ENCODE assay signal across 1 cellular context in the genomic region with DNA sequence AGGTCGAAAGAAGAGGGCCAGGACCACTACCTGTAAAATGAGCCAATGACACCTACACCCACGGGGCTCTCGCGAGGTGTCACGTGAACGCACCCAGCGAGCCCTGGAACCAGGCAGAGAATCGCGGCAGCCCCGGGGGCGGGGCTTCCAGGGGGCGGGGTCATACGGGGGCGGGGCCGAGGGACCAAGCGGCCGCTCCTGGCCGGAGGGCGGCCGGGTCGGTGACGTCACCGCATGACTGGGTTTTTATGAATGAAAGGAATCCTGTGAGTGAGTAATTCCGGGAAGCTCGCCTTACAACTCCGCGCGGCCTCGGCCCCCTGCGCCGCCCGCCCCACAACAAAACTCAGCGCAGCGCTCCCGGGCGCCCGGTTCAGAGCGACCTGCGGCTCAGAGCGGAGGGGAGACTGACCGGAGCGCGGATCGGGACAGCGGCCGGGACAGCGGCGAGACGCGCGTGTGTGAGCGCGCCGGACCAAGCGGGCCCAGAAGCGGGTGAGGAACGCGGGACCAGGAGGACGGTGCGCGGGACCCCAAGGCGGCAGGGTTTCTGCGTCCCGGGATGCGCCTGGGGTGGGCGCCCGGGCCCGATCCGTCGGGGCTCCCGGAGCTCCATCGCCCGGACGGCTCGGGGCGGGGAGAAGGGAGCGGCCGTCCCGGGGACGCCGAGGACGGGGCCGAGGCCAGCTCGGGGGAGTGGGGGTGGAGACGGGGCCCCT.
TF ChIP-seq lines count a peak whose summit lies in the region.

A gene (plus strand): TSS at position 277 of the 719 bp plus-strand sequence. CDS start 11,860 bp downstream, outside the sequence.

TF ChIP-seq in GM12878, 131 proteins besides CTCF, POLR2A, EP300 and RAD21 (continued from another document):
- TF ChIP-seq, protein P1, sequence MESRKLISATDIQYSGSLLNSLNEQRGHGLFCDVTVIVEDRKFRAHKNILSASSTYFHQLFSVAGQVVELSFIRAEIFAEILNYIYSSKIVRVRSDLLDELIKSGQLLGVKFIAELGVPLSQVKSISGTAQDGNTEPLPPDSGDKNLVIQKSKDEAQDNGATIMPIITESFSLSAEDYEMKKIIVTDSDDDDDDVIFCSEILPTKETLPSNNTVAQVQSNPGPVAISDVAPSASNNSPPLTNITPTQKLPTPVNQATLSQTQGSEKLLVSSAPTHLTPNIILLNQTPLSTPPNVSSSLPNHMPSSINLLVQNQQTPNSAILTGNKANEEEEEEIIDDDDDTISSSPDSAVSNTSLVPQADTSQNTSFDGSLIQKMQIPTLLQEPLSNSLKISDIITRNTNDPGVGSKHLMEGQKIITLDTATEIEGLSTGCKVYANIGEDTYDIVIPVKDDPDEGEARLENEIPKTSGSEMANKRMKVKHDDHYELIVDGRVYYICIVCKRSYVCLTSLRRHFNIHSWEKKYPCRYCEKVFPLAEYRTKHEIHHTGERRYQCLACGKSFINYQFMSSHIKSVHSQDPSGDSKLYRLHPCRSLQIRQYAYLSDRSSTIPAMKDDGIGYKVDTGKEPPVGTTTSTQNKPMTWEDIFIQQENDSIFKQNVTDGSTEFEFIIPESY (IDR thresholded peaks at IDR 0.05), result no peak
- TF ChIP-seq CBFB (IDR thresholded peaks at IDR 0.05; ENCODE audit: low read depth) (no peak), CHD2 (IDR thresholded peaks at IDR 0.05; ENCODE audit: borderline replicate concordance, low read depth, low read length) (peak; percentile 91), RAD51 (IDR thresholded peaks at IDR 0.05) (peak; percentile 76), BHLHE40 (IDR thresholded peaks at IDR 0.05; ENCODE audit: borderline replicate concordance in 1 of 2, low read depth in 2 of 2, low read length in 1 of 2) (peak; percentile 83 to 84), CREB1 (IDR thresholded peaks at IDR 0.05; ENCODE audit: low read depth) (peak; percentile 86), KDM1A (IDR thresholded peaks at IDR 0.05; ENCODE audit: borderline replicate concordance) (no peak), ZZZ3 (IDR thresholded peaks at IDR 0.05; ENCODE audit: control insufficient read depth, insufficient read length, low read depth) (no peak)
- TF ChIP-seq, protein P2, sequence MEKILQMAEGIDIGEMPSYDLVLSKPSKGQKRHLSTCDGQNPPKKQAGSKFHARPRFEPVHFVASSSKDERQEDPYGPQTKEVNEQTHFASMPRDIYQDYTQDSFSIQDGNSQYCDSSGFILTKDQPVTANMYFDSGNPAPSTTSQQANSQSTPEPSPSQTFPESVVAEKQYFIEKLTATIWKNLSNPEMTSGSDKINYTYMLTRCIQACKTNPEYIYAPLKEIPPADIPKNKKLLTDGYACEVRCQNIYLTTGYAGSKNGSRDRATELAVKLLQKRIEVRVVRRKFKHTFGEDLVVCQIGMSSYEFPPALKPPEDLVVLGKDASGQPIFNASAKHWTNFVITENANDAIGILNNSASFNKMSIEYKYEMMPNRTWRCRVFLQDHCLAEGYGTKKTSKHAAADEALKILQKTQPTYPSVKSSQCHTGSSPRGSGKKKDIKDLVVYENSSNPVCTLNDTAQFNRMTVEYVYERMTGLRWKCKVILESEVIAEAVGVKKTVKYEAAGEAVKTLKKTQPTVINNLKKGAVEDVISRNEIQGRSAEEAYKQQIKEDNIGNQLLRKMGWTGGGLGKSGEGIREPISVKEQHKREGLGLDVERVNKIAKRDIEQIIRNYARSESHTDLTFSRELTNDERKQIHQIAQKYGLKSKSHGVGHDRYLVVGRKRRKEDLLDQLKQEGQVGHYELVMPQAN (conservative IDR thresholded peaks at IDR 0.05), result peak; percentile 42
